Comparison of ENCODE assay signal across 1 cellular context in genomic region chr2:10534514-10535250, GRCh38.
TF ChIP-seq lines count a peak whose summit lies in the region.

No MANE protein-coding gene starts in this region.

TF ChIP-seq in HepG2, 621 proteins besides CTCF, POLR2A, EP300 and RAD21 (continued from another document and continues in another):
- no peak for TF ChIP-seq ZNF362 (CRISPR knock-in tag; IDR thresholded peaks at IDR 0.05; ENCODE audit: borderline replicate concordance)
- peak; percentile 24; the same call in 1 of the 2 replicates for TF ChIP-seq SAP130 (CRISPR knock-in tag; IDR thresholded peaks at IDR 0.05; ENCODE audit: low read depth)
- TF ChIP-seq SP140L (CRISPR knock-in tag; IDR thresholded peaks at IDR 0.05; ENCODE audit: borderline replicate concordance), result no peak
- no peak for TF ChIP-seq ZBTB26 (CRISPR knock-in tag; IDR thresholded peaks at IDR 0.05; ENCODE audit: borderline replicate concordance)
- no peak for TF ChIP-seq ZNF672 (CRISPR knock-in tag; IDR thresholded peaks at IDR 0.05)
- TF ChIP-seq E2F5 (CRISPR knock-in tag; conservative IDR thresholded peaks at IDR 0.05), result no peak
- no peak for TF ChIP-seq ZNF33A (CRISPR knock-in tag; IDR thresholded peaks at IDR 0.05; ENCODE audit: borderline replicate concordance)
- no peak for TF ChIP-seq TCF7 (IDR thresholded peaks at IDR 0.05; ENCODE audit: low read depth)
- peak; percentile 27; the same call in 1 of the 2 replicates for TF ChIP-seq ZFY (CRISPR knock-in tag; IDR thresholded peaks at IDR 0.05)
- TF ChIP-seq GATAD1 (CRISPR knock-in tag; IDR thresholded peaks at IDR 0.05), result no peak
- no peak for TF ChIP-seq MEF2D (CRISPR knock-in tag; IDR thresholded peaks at IDR 0.05)
- TF ChIP-seq ZNF792 (CRISPR knock-in tag; IDR thresholded peaks at IDR 0.05), result no peak
- TF ChIP-seq ZMYM3 (CRISPR knock-in tag; IDR thresholded peaks at IDR 0.05), result no peak
- TF ChIP-seq ZFP41 (CRISPR knock-in tag; IDR thresholded peaks at IDR 0.05; ENCODE audit: borderline replicate concordance), result no peak
- peak; percentile 28; the same call in 1 of the 2 replicates for TF ChIP-seq RNF2 (conservative IDR thresholded peaks at IDR 0.05; ENCODE audit: low read depth)
- no peak for TF ChIP-seq MTA1 (CRISPR knock-in tag; IDR thresholded peaks at IDR 0.05; ENCODE audit: borderline replicate concordance)
- TF ChIP-seq HIVEP1 (CRISPR knock-in tag; IDR thresholded peaks at IDR 0.05), result no peak
- TF ChIP-seq GABPA (IDR thresholded peaks at IDR 0.05; ENCODE audit: low read depth, low read length), result no peak
- TF ChIP-seq GABPA (CRISPR knock-in tag; IDR thresholded peaks at IDR 0.05; ENCODE audit: low read depth), result peak; percentile 15; the same call in 1 of the 2 replicates
- no peak for TF ChIP-seq SRY (CRISPR knock-in tag; IDR thresholded peaks at IDR 0.05)
- TF ChIP-seq THAP9 (CRISPR knock-in tag; IDR thresholded peaks at IDR 0.05; ENCODE audit: borderline replicate concordance), result no peak
- TF ChIP-seq ZSCAN20 (CRISPR knock-in tag; IDR thresholded peaks at IDR 0.05; ENCODE audit: borderline replicate concordance), result no peak
- no peak for TF ChIP-seq PRDM10 (CRISPR knock-in tag; IDR thresholded peaks at IDR 0.05; ENCODE audit: low read depth)
- TF ChIP-seq ZNF687 (CRISPR knock-in tag; IDR thresholded peaks at IDR 0.05), result peak; percentile 45; the same call in 1 of the 2 replicates
- TF ChIP-seq JUND (CRISPR knock-in tag; IDR thresholded peaks at IDR 0.05), result no peak
- TF ChIP-seq FOXM1 (CRISPR knock-in tag; IDR thresholded peaks at IDR 0.05), result no peak
- TF ChIP-seq KDM1A (CRISPR knock-in tag; IDR thresholded peaks at IDR 0.05), result no peak
- no peak for TF ChIP-seq ZBTB49 (CRISPR knock-in tag; IDR thresholded peaks at IDR 0.05; ENCODE audit: borderline replicate concordance)
- TF ChIP-seq ATF3 (CRISPR knock-in tag; IDR thresholded peaks at IDR 0.05), result no peak
- TF ChIP-seq FOSL2 (CRISPR knock-in tag; IDR thresholded peaks at IDR 0.05), result peak; percentile 90
- no peak for TF ChIP-seq ZNF280B (CRISPR knock-in tag; IDR thresholded peaks at IDR 0.05; ENCODE audit: borderline replicate concordance)
- TF ChIP-seq ZNF17 (CRISPR knock-in tag; IDR thresholded peaks at IDR 0.05), result no peak
- TF ChIP-seq ZNF224 (CRISPR knock-in tag; IDR thresholded peaks at IDR 0.05), result no peak
- TF ChIP-seq ZNF580 (CRISPR knock-in tag; IDR thresholded peaks at IDR 0.05; ENCODE audit: borderline replicate concordance, low read depth), result no peak
- no peak for TF ChIP-seq ZFP91 (CRISPR knock-in tag; IDR thresholded peaks at IDR 0.05; ENCODE audit: borderline replicate concordance)
- TF ChIP-seq MYPOP (CRISPR knock-in tag; IDR thresholded peaks at IDR 0.05), result no peak
- TF ChIP-seq SATB2 (CRISPR knock-in tag; IDR thresholded peaks at IDR 0.05), result no peak
- no peak for TF ChIP-seq ZNF644 (CRISPR knock-in tag; IDR thresholded peaks at IDR 0.05; ENCODE audit: low read depth)
